8 cellular contexts compared by ENCODE assay signal in the genomic region with DNA sequence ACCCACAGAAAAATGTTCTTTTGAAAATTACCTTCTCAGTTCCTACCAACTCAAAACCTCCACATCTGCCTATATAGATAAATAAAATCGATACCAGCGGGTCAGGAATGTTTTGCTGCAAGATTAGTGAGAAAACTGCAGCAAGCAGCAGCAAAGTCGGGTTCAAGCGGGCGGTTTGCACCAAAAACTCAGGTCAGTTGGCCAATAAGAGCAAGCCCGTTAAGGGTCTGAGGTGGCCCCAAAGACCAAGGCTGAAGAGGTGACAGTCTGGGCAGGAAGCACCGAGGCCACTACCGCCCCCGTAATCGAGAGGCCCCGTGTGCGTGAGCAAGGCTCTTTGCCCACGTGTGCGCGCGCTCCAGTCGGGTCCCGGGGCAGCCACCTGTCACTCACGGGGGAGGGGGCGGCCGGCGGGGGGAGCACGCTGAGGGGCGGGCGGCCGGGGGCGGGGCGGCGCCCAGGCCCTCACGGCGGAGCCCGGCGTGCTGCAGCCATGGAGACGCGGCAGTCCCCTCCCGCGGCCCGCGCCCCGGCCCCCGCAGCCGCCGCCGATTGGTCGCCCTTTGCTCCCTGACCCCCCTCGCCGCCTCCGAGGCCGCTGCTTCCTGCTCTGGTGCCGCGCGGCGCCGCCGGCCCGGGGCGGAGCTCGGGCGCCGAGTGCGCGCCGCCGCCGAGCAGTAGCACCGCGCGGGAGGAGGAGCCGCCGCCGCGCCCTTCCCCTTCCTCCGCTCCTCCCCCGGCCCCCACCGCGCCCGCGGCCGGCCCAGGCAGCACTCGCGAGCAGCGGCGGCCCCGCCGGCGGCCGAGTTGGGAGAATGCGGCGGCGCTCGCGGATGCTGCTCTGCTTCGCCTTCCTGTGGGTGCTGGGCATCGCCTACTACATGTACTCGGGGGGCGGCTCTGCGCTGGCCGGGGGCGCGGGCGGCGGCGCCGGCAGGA. TPM values are rescaled to one million over a fixed set of nuclear protein-coding genes. Genes with fewer than 3 reads are reported as not detected.
A peak's percentile ranks its signal among the peaks of the same experiment; 100 is the strongest.
DNase-seq lines count a peak whose midpoint lies in the region; ATAC-seq and TF ChIP-seq lines count a peak whose summit lies in the region.

A gene (plus strand): TSS at position 773 of the 939 bp plus-strand sequence. CDS start 43 bp downstream, at position 816.

- in situ Hi-C loops in endometrial microvascular endothelial cells (cut with HindIII; ENCODE audit: inconsistent ontology term, low pct_unique_long_range_greater_than_20kb, low sequenced_read_pairs) = no loop called here

- no peaks in the 10 kb centered on the region for H4K20me1 ChIP-seq in OCI-LY1 (ENCODE audit: insufficient read depth, low read length)

- H3F3A ChIP-seq in OCI-LY1 (ENCODE audit: insufficient read depth, low read length) = no peaks in the 10 kb centered on the region

- DNase-seq in D341Med (ENCODE audit: low spot score) = peak; percentile 99
- DNase-seq in activated CD8-positive, alpha-beta memory T cell treated with anti-CD3 and anti-CD28 coated beads, Interleukin-2, amount 50 U/mL, for 24 hours (ENCODE audit: extremely low read depth) = peak; percentile 65
- peak; percentile 69 for DNase-seq in stimulated activated CD8-positive, alpha-beta memory T cell treated with anti-CD3 and anti-CD28 coated beads, Interleukin-15, amount 100 ng/mL, for 24 hours (ENCODE audit: low read depth)

- peaks cover 35% of the 10 kb centered on the region for H3K79me2 ChIP-seq in OCI-LY1 (ENCODE audit: insufficient read depth, low read length)

- H3K27ac ChIP-seq in HUES64 (ENCODE audit: low read depth, low read length) = peak within 1 kb of the TSS; percentile 83; the same call in 1 of the 2 replicates
- H3K27ac ChIP-seq in OCI-LY1 (ENCODE audit: low read depth, low read length, poor library complexity, severe bottlenecking) = peak within 1 kb of the TSS; percentile 74
- peak within 1 kb of the TSS; percentile 57 for H3K27ac ChIP-seq in mesodermal cell (ENCODE audit: low read depth, low read length, severe bottlenecking)

- peak within 1 kb of the TSS; percentile 89 for H3K4me2 ChIP-seq in OCI-LY1 (ENCODE audit: low read length)

- peaks cover 17% of the 10 kb centered on the region for H3K27me3 ChIP-seq in HUES64 (ENCODE audit: insufficient read depth, low read length)
- H3K27me3 ChIP-seq in OCI-LY1 (ENCODE audit: insufficient read depth, low read length) = no peaks in the 10 kb centered on the region

- no peaks in the 10 kb centered on the region for H3K9me2 ChIP-seq in OCI-LY1 (ENCODE audit: low read depth, low read length)

- TF ChIP-seq CTCF in OCI-LY1 (IDR thresholded peaks at IDR 0.05; ENCODE audit: low read length) = no peak

- H3K4me1 ChIP-seq in HUES64 (ENCODE audit: insufficient read depth, low read length) = peaks cover 25% of the 10 kb centered on the region
- H3K4me1 ChIP-seq in OCI-LY1 (ENCODE audit: insufficient read depth, low read length, severe bottlenecking) = peaks cover 44% of the 10 kb centered on the region
- peaks cover 7% of the 10 kb centered on the region for H3K4me1 ChIP-seq in mesodermal cell (ENCODE audit: control insufficient read depth, insufficient read depth, low read length, poor library complexity, severe bottlenecking)

- H3K36me3 ChIP-seq in HUES64 (ENCODE audit: insufficient read depth, low read length) = no peaks in the 10 kb centered on the region
- H3K36me3 ChIP-seq in OCI-LY1 (ENCODE audit: insufficient read depth, low read length) = no peaks in the 10 kb centered on the region
- H3K36me3 ChIP-seq in mesodermal cell (ENCODE audit: control insufficient read depth, insufficient read depth, low read length) = no peaks in the 10 kb centered on the region

- peak; percentile 80 for ATAC-seq in GM21447 (IDR thresholded peaks at IDR 0.05; ENCODE audit: unreplicated experiment)

- H3K9me3 ChIP-seq in HUES64 (ENCODE audit: insufficient read depth, low read depth, low read length) (peaks cover 8% of the 10 kb centered on the region; the same call in 1 of the 2 replicates), OCI-LY1 (ENCODE audit: low read length) (peaks cover 10% of the 10 kb centered on the region; the same call in 1 of the 2 replicates), mesodermal cell (ENCODE audit: control insufficient read depth, low read length) (no peaks in the 10 kb centered on the region)

- H3K9ac ChIP-seq in HUES64 (ENCODE audit: low read depth, low read length) (peak within 1 kb of the TSS; percentile 75), OCI-LY1 (ENCODE audit: low read length) (peak within 1 kb of the TSS; percentile 95)

- peak within 1 kb of the TSS; percentile 32; the same call in 1 of the 2 replicates for H2AFZ ChIP-seq in OCI-LY1 (ENCODE audit: low read length)

- WGBS in HUES64 = under 1% methylated on average over 104 of the region's 104 CpGs
- WGBS in mesodermal cell (ENCODE audit: insufficient coverage in 2 of 2), 2 experiments = 0 to 1% methylated on average over 69 to 75 of the region's 104 CpGs

- H3K4me3 ChIP-seq in HUES64 (ENCODE audit: low read length) = peak within 1 kb of the TSS; percentile 86
- peak within 1 kb of the TSS; percentile 88 for H3K4me3 ChIP-seq in OCI-LY1 (ENCODE audit: low read depth, low read length, poor library complexity, severe bottlenecking)
- H3K4me3 ChIP-seq in mesodermal cell (ENCODE audit: extremely low read depth, insufficient read depth, low read length, poor library complexity, severe bottlenecking) = peak within 1 kb of the TSS; percentile 86

RNA-seq across cellular contexts. Expression of the gene that starts here (rescaled TPM):
- 47.1 TPM for polyA plus RNA-seq in HUES64 (2013, experiment 1 of 2)
- polyA plus RNA-seq in HUES64 (2013, experiment 2 of 2) = 54.1 TPM
- 69.2 TPM for total RNA-seq in endometrial microvascular endothelial cells (ENCODE audit: inconsistent ontology term)
- polyA plus RNA-seq in mesodermal cell (2013, experiment 1 of 2) = 80.6 TPM
- 72.1 TPM for polyA plus RNA-seq in mesodermal cell (2013, experiment 2 of 2)

Comparison
In these comparisons a context has a peak if more than half of its experiments do, and no peak if none do; other contexts are left out.
1. Peak in every context shown above with its lines: DNase-seq, ATAC-seq, H3K4me3 ChIP-seq and H3K27ac ChIP-seq.